In genomic region chr3:195441051-195441450, GRCh38 we compare ENCODE assay signal across 8 cellular contexts. TPM values are rescaled to one million over a fixed set of nuclear protein-coding genes. Genes with fewer than 3 reads are reported as not detected.
A peak's percentile ranks its signal among the peaks of the same experiment; 100 is the strongest.
DNase-seq lines count a peak whose midpoint lies in the region; ATAC-seq and TF ChIP-seq lines count a peak whose summit lies in the region.
"Had no signal": no experiment of that assay in that cellular context is flagged by ENCODE, and none has a peak within 500 bp of the region (broad histone marks: within the 10 kb centered on the region; RNA-seq: fewer than 3 reads in every experiment).

No MANE protein-coding gene starts in this region.

- H3K4me3 ChIP-seq in HFF-Myc (replicated peaks; ENCODE audit: low read depth, low read length) = peak overlapping the region; percentile 90
- H3K4me3 ChIP-seq in iPS-11a (ENCODE audit: low read depth, low read length) = peak overlapping the region; percentile 83
- peak overlapping the region; percentile 89 to 93 for H3K4me3 ChIP-seq in stomach smooth muscle (ENCODE audit: low read length in 2 of 2)

- no peak for TF ChIP-seq CTCF in HFF-Myc (IDR thresholded peaks at IDR 0.05; ENCODE audit: low read depth, low read length, missing control alignments)

- no peaks in the 10 kb centered on the region for H3K36me3 ChIP-seq in stomach smooth muscle (ENCODE audit: control insufficient read depth in 2 of 2, insufficient read depth in 2 of 2, low read length in 2 of 2)

- peak overlapping the region; percentile 92 for H3K4me3 Mint-ChIP-seq in activated T-helper 1 cell treated with anti-CD3 and anti-CD28 coated beads, Interleukin-12 subunit alpha, Interleukin-12 subunit beta, Interleukin-2, Interleukin-4 antibody, amounts not matched to agents 30 ng/mL and 10 ng/mL and 1 ng/mL, durations not matched to agents 14 hours and 24 hours and 36 hours

- no peaks in the 10 kb centered on the region for H3K27me3 Mint-ChIP-seq in activated T-helper 1 cell treated with anti-CD3 and anti-CD28 coated beads, Interleukin-12 subunit alpha, Interleukin-12 subunit beta, Interleukin-2, Interleukin-4 antibody, amounts not matched to agents 30 ng/mL and 10 ng/mL and 1 ng/mL, durations not matched to agents 14 hours and 24 hours and 36 hours (ENCODE audit: insufficient read depth)

- ATAC-seq in HG03095 (IDR thresholded peaks at IDR 0.05; ENCODE audit: unreplicated experiment) (no peak), GM18517 (IDR thresholded peaks at IDR 0.05; ENCODE audit: unreplicated experiment) (no peak)

- intact Hi-C loops in activated T-helper 1 cell treated with anti-CD3 and anti-CD28 coated beads, Interleukin-12 subunit alpha, Interleukin-12 subunit beta, Interleukin-2, Interleukin-4 antibody, amounts not matched to agents 30 ng/mL and 10 ng/mL and 1 ng/mL, durations not matched to agents 14 hours and 24 hours and 36 hours (cut with micrococcal nuclease) = loop anchor here (2.0 to 10.0 kb wide), 5 partner anchors 82 to 956 kb away; partner anchors contain the start of genes ATP13A3, FAM43A, LSG1 and TNK2

- peak overlapping the region in 1 of 2 donors; percentile 88 for H3K9ac ChIP-seq in stomach smooth muscle (ENCODE audit: low read length in 2 of 2)

- no peaks in the 10 kb centered on the region for H3K9me3 ChIP-seq in stomach smooth muscle (ENCODE audit: control insufficient read depth in 2 of 2, low read length in 2 of 2)

- H3K9me3 Mint-ChIP-seq in activated T-helper 1 cell treated with anti-CD3 and anti-CD28 coated beads, Interleukin-12 subunit alpha, Interleukin-12 subunit beta, Interleukin-2, Interleukin-4 antibody, amounts not matched to agents 30 ng/mL and 10 ng/mL and 1 ng/mL, durations not matched to agents 14 hours and 24 hours and 36 hours = no peaks in the 10 kb centered on the region

- peaks cover 10% of the 10 kb centered on the region for H3K4me1 ChIP-seq in stomach smooth muscle (ENCODE audit: control insufficient read depth, insufficient read depth, low read length)

- H3K36me3 Mint-ChIP-seq in activated T-helper 1 cell treated with anti-CD3 and anti-CD28 coated beads, Interleukin-12 subunit alpha, Interleukin-12 subunit beta, Interleukin-2, Interleukin-4 antibody, amounts not matched to agents 30 ng/mL and 10 ng/mL and 1 ng/mL, durations not matched to agents 14 hours and 24 hours and 36 hours (ENCODE audit: low read depth) = no peaks in the 10 kb centered on the region

- no peaks in the 10 kb centered on the region for H3K27me3 ChIP-seq in stomach smooth muscle (ENCODE audit: control insufficient read depth in 1 of 2, insufficient read depth in 2 of 2, low read length in 2 of 2)

- H3K27ac Mint-ChIP-seq in activated T-helper 1 cell treated with anti-CD3 and anti-CD28 coated beads, Interleukin-12 subunit alpha, Interleukin-12 subunit beta, Interleukin-2, Interleukin-4 antibody, amounts not matched to agents 30 ng/mL and 10 ng/mL and 1 ng/mL, durations not matched to agents 14 hours and 24 hours and 36 hours = peak overlapping the region; percentile 86

- H3K4me1 Mint-ChIP-seq in activated T-helper 1 cell treated with anti-CD3 and anti-CD28 coated beads, Interleukin-12 subunit alpha, Interleukin-12 subunit beta, Interleukin-2, Interleukin-4 antibody, amounts not matched to agents 30 ng/mL and 10 ng/mL and 1 ng/mL, durations not matched to agents 14 hours and 24 hours and 36 hours (ENCODE audit: low read depth) = peaks cover 38% of the 10 kb centered on the region

- H3K27ac ChIP-seq in stomach smooth muscle (ENCODE audit: low read length) = peak overlapping the region; percentile 84

- DNase-seq in HFF-Myc (ENCODE audit: extremely low read depth, low read depth) (no peak), NCI-H526 treated with DMSO at 0.1 percent for 48 hours (lab: John Stamatoyannopoulos, UW) (no peak)
- DNase-seq in activated T-helper 1 cell treated with anti-CD3 and anti-CD28 coated beads, Interleukin-12 subunit alpha, Interleukin-12 subunit beta, Interleukin-2, Interleukin-4 antibody, amounts not matched to agents 30 ng/mL and 10 ng/mL and 1 ng/mL, durations not matched to agents 14 hours and 24 hours and 36 hours (ENCODE audit: low spot score) = no peak
- DNase-seq: H7 had no signal

RNA-seq across cellular contexts. Expression of gene ACAP2, which starts 1.8 kb away (rescaled TPM):
- 38.2 and 46.3 TPM in 2 replicates for total RNA-seq in activated T-helper 1 cell treated with anti-CD3 and anti-CD28 coated beads, Interleukin-12 subunit alpha, Interleukin-12 subunit beta, Interleukin-2, Interleukin-4 antibody, amounts not matched to agents 30 ng/mL and 10 ng/mL and 1 ng/mL, durations not matched to agents 14 hours and 24 hours and 36 hours
